In genomic region chr4:147103403-147103946, GRCh38 we compare ENCODE assay signal across 8 cellular contexts.
DNase-seq lines count a peak whose midpoint lies in the region; ATAC-seq, FAIRE-seq and TF ChIP-seq lines count a peak whose summit lies in the region.

No MANE protein-coding gene starts in this region.

- 28 to 40% methylated on average over 5 to 8 of the region's 8 CpGs for WGBS in gastroesophageal sphincter (ENCODE audit: low coverage in 1 of 2), 2 donors
- WGBS in pancreas, 2 donors, result 37 to 44% methylated on average over 8 of the region's 8 CpGs

- DNase-seq in AG09309 (ENCODE audit: low read depth), result peak; percentile 93
- DNase-seq in SK-N-MC (ENCODE audit: low read depth, low spot score), result no peak
- no peak for DNase-seq in pancreas
- no peak for DNase-seq in T-helper 17 cell
- no peak for DNase-seq in stimulated activated naive CD4-positive, alpha-beta T cell treated with Interleukin-2 at 50 U/mL for 16 hours (lab: John Stamatoyannopoulos, UW)

- H3K36me3 ChIP-seq in SK-N-MC (ENCODE audit: insufficient read depth, low read length) (no peaks in the 10 kb centered on the region), gastroesophageal sphincter (no peaks in the 10 kb centered on the region), pancreas (no peaks in the 10 kb centered on the region)

- peak overlapping the region; percentile 47 for H3K9ac ChIP-seq in SK-N-MC (ENCODE audit: insufficient read length)

- TF ChIP-seq CTCF in AG09309 (IDR thresholded peaks at IDR 0.05; ENCODE audit: control insufficient read depth, insufficient read depth, low read depth, low read length, missing control alignments) (no peak), gastroesophageal sphincter (IDR thresholded peaks at IDR 0.05) (no peak), pancreas (IDR thresholded peaks at IDR 0.05) (no peak)

- H3K27me3 ChIP-seq in gastroesophageal sphincter (no peaks in the 10 kb centered on the region), pancreas (peaks cover 0 to 5% (median 0%) of the 10 kb centered on the region in 4 donors)

- no peak for TF ChIP-seq EP300 in gastroesophageal sphincter (IDR thresholded peaks at IDR 0.05)

- peak; percentile 94 for ATAC-seq in gastroesophageal sphincter
- ATAC-seq in pancreas, result peak in 3 of 4 donors; percentile 64 to 85 (median 68)
- ATAC-seq in HG02840 (IDR thresholded peaks at IDR 0.05; ENCODE audit: low FRiP score, unreplicated experiment), result no peak
- ATAC-seq in GM18907 (IDR thresholded peaks at IDR 0.05; ENCODE audit: unreplicated experiment), result no peak
- no peak for ATAC-seq in T-helper 17 cell

- H3K27me3 Mint-ChIP-seq in T-helper 17 cell, result peaks cover 66% of the 10 kb centered on the region

- intact Hi-C loops in pancreas (cut with DNase I), result no loop called here

- H3K4me3 Mint-ChIP-seq in T-helper 17 cell, result no peak overlapping the region

- H3K4me1 ChIP-seq in gastroesophageal sphincter (peaks cover 0 to 13% (median 2%) of the 10 kb centered on the region in 3 donors), pancreas (no peaks in the 10 kb centered on the region)

- H3K27ac Mint-ChIP-seq in T-helper 17 cell, result no peak overlapping the region

- no peak for TF ChIP-seq POLR2A in gastroesophageal sphincter (IDR thresholded peaks at IDR 0.05)

- H3K4me3 ChIP-seq in AG09309 (ENCODE audit: control insufficient read depth, low read depth, low read length) (no peak overlapping the region), SK-N-MC (peak overlapping the region; percentile 53), gastroesophageal sphincter (no peak overlapping the region), pancreas (no peak overlapping the region)

- no peak for FAIRE-seq in pancreas (lab: Jason Lieb, UNC)

- no peaks in the 10 kb centered on the region for H3K36me3 Mint-ChIP-seq in T-helper 17 cell (ENCODE audit: low read depth)

- H3K9me3 ChIP-seq in SK-N-MC (ENCODE audit: low read depth, low read length) (no peaks in the 10 kb centered on the region), gastroesophageal sphincter (no peaks in the 10 kb centered on the region), pancreas (no peaks in the 10 kb centered on the region), T-helper 17 cell (ENCODE audit: control insufficient read depth, low read length, poor library complexity, severe bottlenecking) (no peaks in the 10 kb centered on the region)

- H3K27ac ChIP-seq in SK-N-MC, result peak overlapping the region; percentile 92
- peak overlapping the region in 3 of 4 donors; percentile 29 to 69 (median 31) for H3K27ac ChIP-seq in gastroesophageal sphincter
- no peak overlapping the region for H3K27ac ChIP-seq in pancreas

- no peaks in the 10 kb centered on the region for H3K4me1 Mint-ChIP-seq in T-helper 17 cell

Comparison
In these comparisons a context has a peak if more than half of its experiments do, and no peak if none do; other contexts are left out.
1. H3K27ac ChIP-seq: peak in SK-N-MC (single experiment) and gastroesophageal sphincter (3 of 4); none in pancreas (0 of 4).
2. ATAC-seq: peak in gastroesophageal sphincter (single experiment) and pancreas (3 of 4); none in HG02840 (single experiment), GM18907 (single experiment) and T-helper 17 cell (single experiment).